ENCODE assay signal across 8 cellular contexts in genomic region chr9:113219186-113219936, GRCh38. TPM values are rescaled to one million over a fixed set of nuclear protein-coding genes. Genes with fewer than 3 reads are reported as not detected.
DNase-seq lines count a peak whose midpoint lies in the region; ATAC-seq and TF ChIP-seq lines count a peak whose summit lies in the region.

No MANE protein-coding gene starts in this region.

- H3K4me3 ChIP-seq in GM23338 (peak overlapping the region; percentile 97; the same call in 1 of the 2 replicates), suprapubic skin (peak overlapping the region; percentile 81), tibial nerve (peak overlapping the region in 2 of 4 donors; percentile 83 to 92)

- TF ChIP-seq POLR2A in suprapubic skin (IDR thresholded peaks at IDR 0.05) (no peak), tibial nerve (IDR thresholded peaks at IDR 0.05) (no peak)

- H3K27ac Mint-ChIP-seq in GM23338 (no peak overlapping the region), endothelial cell (ENCODE audit: unreplicated experiment) (no peak overlapping the region)

- TF ChIP-seq CTCF in GM23338 (conservative IDR thresholded peaks at IDR 0.05; ENCODE audit: low read depth in 2 of 2) (no peak), endothelial cell (IDR thresholded peaks at IDR 0.05; ENCODE audit: unreplicated experiment) (no peak), suprapubic skin (IDR thresholded peaks at IDR 0.05) (no peak), tibial nerve (IDR thresholded peaks at IDR 0.05) (no peak)

- H3K36me3 ChIP-seq in GM23338 (ENCODE audit: insufficient read depth) (no peaks in the 10 kb centered on the region), suprapubic skin (no peaks in the 10 kb centered on the region), tibial nerve (no peaks in the 10 kb centered on the region)

- no peaks in the 10 kb centered on the region for H4K20me1 ChIP-seq in GM23338 (replicated peaks; ENCODE audit: insufficient read depth)

- peaks cover 9% of the 10 kb centered on the region; the same call in 1 of the 2 replicates for H3K4me1 ChIP-seq in GM23338 (ENCODE audit: insufficient read depth)
- peaks cover 40% of the 10 kb centered on the region for H3K4me1 ChIP-seq in suprapubic skin
- H3K4me1 ChIP-seq in tibial nerve = peaks cover 0 to 57% (median 20%) of the 10 kb centered on the region in 4 donors

- H3K9me3 Mint-ChIP-seq in GM23338 (no peaks in the 10 kb centered on the region), endothelial cell (ENCODE audit: unreplicated experiment) (no peaks in the 10 kb centered on the region)

- H3K27me3 Mint-ChIP-seq in GM23338 (ENCODE audit: insufficient read depth, low read depth, poor library complexity) (peaks cover 10% of the 10 kb centered on the region), endothelial cell (ENCODE audit: unreplicated experiment) (peaks cover 8% of the 10 kb centered on the region)

- no peaks in the 10 kb centered on the region for H3K9me3 ChIP-seq in suprapubic skin
- H3K9me3 ChIP-seq in tibial nerve = no peaks in the 10 kb centered on the region

- no peaks in the 10 kb centered on the region for H3F3A ChIP-seq in GM23338 (replicated peaks; ENCODE audit: low read depth)

- DNase-seq in GM23338 (ENCODE audit: low spot score) (no peak), MV-4-11 (lab: John Stamatoyannopoulos, UW) (peak; percentile 91), endothelial cell (ENCODE audit: low spot score) (no peak), suprapubic skin (ENCODE audit: low spot score in 2 of 2) (no peak), tibial nerve (ENCODE audit: low spot score in 2 of 2) (no peak), SHP77 (lab: John Stamatoyannopoulos, UW) (no peak), islet precursor cell (no peak)

- H3K36me3 Mint-ChIP-seq in GM23338 (ENCODE audit: low read depth) (no peaks in the 10 kb centered on the region; the same call in 2 of the 3 replicates), endothelial cell (ENCODE audit: low read depth, unreplicated experiment) (peaks cover 8% of the 10 kb centered on the region)

- no peaks in the 10 kb centered on the region for H3K9me2 ChIP-seq in GM23338 (ENCODE audit: insufficient read depth)

- peaks cover 15% of the 10 kb centered on the region for H3K4me1 Mint-ChIP-seq in GM23338
- peaks cover 26% of the 10 kb centered on the region for H3K4me1 Mint-ChIP-seq in endothelial cell (ENCODE audit: unreplicated experiment)

- H3K4me2 ChIP-seq in GM23338 = peak overlapping the region; percentile 99; the same call in 1 of the 2 replicates

- peak overlapping the region; percentile 98 for H3K4me3 Mint-ChIP-seq in GM23338
- peak overlapping the region; percentile 97 for H3K4me3 Mint-ChIP-seq in endothelial cell (ENCODE audit: unreplicated experiment)

- H3K27ac ChIP-seq in GM23338 (ENCODE audit: low read depth) (no peak overlapping the region), suprapubic skin (peak overlapping the region; percentile 81), tibial nerve (peak overlapping the region in 2 of 4 donors; percentile 55 to 92)

- H2AFZ ChIP-seq in GM23338 = no peak overlapping the region

- ATAC-seq in GM18499 (IDR thresholded peaks at IDR 0.05; ENCODE audit: insufficient read depth, unreplicated experiment) = peak; percentile 47
- ATAC-seq in GM23338 = no peak

- WGBS in suprapubic skin = 55% methylated on average over 3 of the region's 3 CpGs
- 64 to 67% methylated on average over 3 of the region's 3 CpGs for WGBS in tibial nerve, 2 donors

- TF ChIP-seq EP300 in suprapubic skin (IDR thresholded peaks at IDR 0.05) = no peak
- no peak for TF ChIP-seq EP300 in tibial nerve (IDR thresholded peaks at IDR 0.05)

- H3K27me3 ChIP-seq in GM23338 (ENCODE audit: insufficient read depth) (no peaks in the 10 kb centered on the region), suprapubic skin (no peaks in the 10 kb centered on the region), tibial nerve (no peaks in the 10 kb centered on the region)

- peaks cover 55% of the 10 kb centered on the region for H3K79me2 ChIP-seq in GM23338 (replicated peaks; ENCODE audit: insufficient read depth)

TF ChIP-seq in GM23338, 12 proteins besides CTCF, POLR2A, EP300 and RAD21 (continues in another document):
- TF ChIP-seq EZH2phosphoT487 (IDR thresholded peaks at IDR 0.05; ENCODE audit: unreplicated experiment) = no peak
- no peak for TF ChIP-seq ETS1 (IDR thresholded peaks at IDR 0.05)
- no peak for TF ChIP-seq JUNB (IDR thresholded peaks at IDR 0.05; ENCODE audit: unreplicated experiment)

RNA-seq across cellular contexts. Expression of gene FKBP15, which starts 1.7 kb away (rescaled TPM):
- total RNA-seq in GM23338 (2014; rRNA removed; shearing (Covaris generic)) = 14.9 and 15.2 TPM in 2 replicates
- 7.6 and 7.9 TPM in 2 replicates for polyA plus RNA-seq in GM23338 (2016; fragmentation: Nextera tagmentation; extraction: Ambion mirVana)
- total RNA-seq in endothelial cell (ENCODE audit: unreplicated experiment) = 30.2 TPM
- total RNA-seq in suprapubic skin = 10 to 100 TPM; 26.2 to 45.7 (median 30.5) TPM
- 10 to 100 TPM; 25.7 to 43.8 (median 29.2) TPM for total RNA-seq in tibial nerve

RNA-seq across cellular contexts. Expression of gene SLC31A1, which starts 2.0 kb away (rescaled TPM):
- total RNA-seq in GM23338 (2014; rRNA removed; shearing (Covaris generic)) = 32.1 and 33.3 TPM in 2 replicates
- 14.5 and 15.0 TPM in 2 replicates for polyA plus RNA-seq in GM23338 (2016; fragmentation: Nextera tagmentation; extraction: Ambion mirVana)
- total RNA-seq in endothelial cell (ENCODE audit: unreplicated experiment) = 23.2 TPM
- 10 to 100 TPM; 17.1 to 46.3 (median 27.2) TPM for total RNA-seq in suprapubic skin
- total RNA-seq in tibial nerve = 10 to 100 TPM in 2 of 4 donors, 1 to 10 TPM in 2; 6.5 to 12.9 (median 10.6) TPM

RNA-seq across cellular contexts. Expression of gene CDC26, which starts 56.0 kb away (rescaled TPM):
- total RNA-seq in GM23338 (2014; rRNA removed; shearing (Covaris generic)) = 34.9 and 45.1 TPM in 2 replicates
- 85.0 and 112 TPM in 2 replicates for polyA plus RNA-seq in GM23338 (2016; fragmentation: Nextera tagmentation; extraction: Ambion mirVana)
- total RNA-seq in endothelial cell (ENCODE audit: unreplicated experiment) = 27.0 TPM
- total RNA-seq in suprapubic skin = 10 to 100 TPM; 18.8 to 21.9 (median 20.4) TPM
- total RNA-seq in tibial nerve = 10 to 100 TPM; 16.3 to 39.1 (median 26.8) TPM

RNA-seq across cellular contexts. Expression of gene PRPF4, which starts 56.1 kb away (rescaled TPM):
- 31.3 and 34.6 TPM in 2 replicates for total RNA-seq in GM23338 (2014; rRNA removed; shearing (Covaris generic))
- 18.7 and 19.2 TPM in 2 replicates for polyA plus RNA-seq in GM23338 (2016; fragmentation: Nextera tagmentation; extraction: Ambion mirVana)
- total RNA-seq in endothelial cell (ENCODE audit: unreplicated experiment) (20.5 TPM), suprapubic skin (10 to 100 TPM; 13.6 to 21.3 (median 17.6) TPM), tibial nerve (10 to 100 TPM in 2 of 4 donors, 1 to 10 TPM in 2; 9.0 to 14.4 (median 10.9) TPM)
